In genomic region chr17:78919816-78920516, GRCh38 we compare ENCODE assay signal across 1 cellular context.
TF ChIP-seq lines count a peak whose summit lies in the region.

No MANE protein-coding gene starts in this region.

TF ChIP-seq in HepG2, 621 proteins besides CTCF, POLR2A, EP300 and RAD21:
- 0 out of 2 replicates have a peak, but pooled peaks have one; percentile 11 for TF ChIP-seq TBX2 (CRISPR knock-in tag; IDR thresholded peaks at IDR 0.05; ENCODE audit: borderline replicate concordance)
- no peak for TF ChIP-seq DPF2 (CRISPR knock-in tag; IDR thresholded peaks at IDR 0.05; ENCODE audit: borderline replicate concordance, low read depth)
TF ChIP-seq in HepG2: peak in this region for 1.
